In the genomic region with DNA sequence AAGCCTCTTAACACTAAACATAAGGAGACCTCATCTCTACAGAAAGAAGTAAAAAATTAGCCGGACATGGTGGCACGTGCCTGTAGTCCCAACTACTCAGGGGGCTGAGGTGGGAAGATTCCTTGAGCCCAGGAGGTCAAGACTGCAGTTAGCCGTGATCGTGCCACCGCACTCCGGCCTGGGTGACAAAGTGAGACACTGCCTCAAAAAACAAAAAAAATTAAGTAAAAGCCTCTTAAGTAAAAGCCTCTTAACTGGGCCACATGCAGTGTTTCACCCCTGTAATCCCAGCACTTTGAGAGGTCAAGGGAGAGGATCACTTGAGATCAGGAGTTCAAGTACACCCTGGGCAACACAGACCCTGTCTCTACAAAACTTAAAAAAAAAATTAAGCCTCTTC, we compare ENCODE assay signal across 27 cellular contexts. TPM values are rescaled to one million over a fixed set of nuclear protein-coding genes. Genes with fewer than 3 reads are reported as not detected.
A peak's percentile ranks its signal among the peaks of the same experiment; 100 is the strongest.
DNase-seq lines count a peak whose midpoint lies in the region; ATAC-seq, FAIRE-seq and TF ChIP-seq lines count a peak whose summit lies in the region.
"Had no signal": no experiment of that assay in that cellular context is flagged by ENCODE, and none has a peak within 500 bp of the region (broad histone marks: within the 10 kb centered on the region; RNA-seq: fewer than 3 reads in every experiment).

No MANE protein-coding gene starts in this region.

- H3K9me3 ChIP-seq in T-helper 17 cell (ENCODE audit: control insufficient read depth, low read length, poor library complexity, severe bottlenecking), result no peaks in the 10 kb centered on the region
- H3K9me3 ChIP-seq in mesenchymal stem cell (ENCODE audit: control insufficient read depth, low read length), result no peaks in the 10 kb centered on the region
- H3K9me3 ChIP-seq in stomach smooth muscle (ENCODE audit: control insufficient read depth in 2 of 2, low read length in 2 of 2), result no peaks in the 10 kb centered on the region
- H3K9me3 ChIP-seq in tibial nerve, result no peaks in the 10 kb centered on the region
- H3K9me3 ChIP-seq: heart left ventricle had no signal

- no peak overlapping the region for H3K4ac ChIP-seq in mesenchymal stem cell (ENCODE audit: low read depth in 1 of 2, low read length in 2 of 2)

- no peak overlapping the region for H2BK120ac ChIP-seq in mesenchymal stem cell (ENCODE audit: low read depth, low read length)

- peaks cover 69% of the 10 kb centered on the region for H3K4me1 Mint-ChIP-seq in activated naive CD4-positive, alpha-beta T cell treated with anti-CD3 and anti-CD28 coated beads for 36 hours (ENCODE audit: low read depth)
- peaks cover 42% of the 10 kb centered on the region for H3K4me1 Mint-ChIP-seq in T-helper 17 cell

- no peak overlapping the region for H3K4me2 ChIP-seq in mesenchymal stem cell (ENCODE audit: low read length, poor library complexity, severe bottlenecking)

- intact Hi-C loops in activated naive CD4-positive, alpha-beta T cell treated with anti-CD3 and anti-CD28 coated beads for 36 hours (cut with micrococcal nuclease), result no loop called here

- no peak overlapping the region for H2BK5ac ChIP-seq in mesenchymal stem cell (ENCODE audit: low read depth, low read length, poor library complexity, severe bottlenecking)

- WGBS in mesenchymal stem cell, result 100% methylated on average over 2 of the region's 6 CpGs
- WGBS in tibial nerve, 2 donors, result 77 to 84% methylated on average over 6 of the region's 6 CpGs

- no peak overlapping the region for H2BK15ac ChIP-seq in mesenchymal stem cell (ENCODE audit: low read depth, poor library complexity, severe bottlenecking)

- H3K14ac ChIP-seq in mesenchymal stem cell (ENCODE audit: low read length in 2 of 2), result no peak overlapping the region

- CTCF ChIA-PET in activated naive CD4-positive, alpha-beta T cell treated with anti-CD3 and anti-CD28 coated beads for 36 hours (lab: Charles Lee), result no interaction called here

- H2AFZ ChIP-seq in mesenchymal stem cell (ENCODE audit: low read depth, low read length), result no peak overlapping the region

- H3K27me3 ChIP-seq in mesenchymal stem cell (ENCODE audit: control insufficient read depth in 1 of 2, insufficient read depth in 1 of 2, low read length in 2 of 2), result no peaks in the 10 kb centered on the region
- no peaks in the 10 kb centered on the region for H3K27me3 ChIP-seq in stomach smooth muscle (ENCODE audit: control insufficient read depth in 1 of 2, insufficient read depth in 2 of 2, low read length in 2 of 2)
- H3K27me3 ChIP-seq in tibial nerve, result no peaks in the 10 kb centered on the region
- H3K27me3 ChIP-seq: heart left ventricle had no signal

- H3K36me3 ChIP-seq in mesenchymal stem cell (ENCODE audit: control insufficient read depth in 1 of 2, insufficient read depth in 2 of 2, low read depth in 1 of 2, low read length in 2 of 2) (peaks cover 9 to 20% of the 10 kb centered on the region in 2 experiments), stomach smooth muscle (ENCODE audit: control insufficient read depth in 2 of 2, insufficient read depth in 2 of 2, low read length in 2 of 2) (no peaks in the 10 kb centered on the region), tibial nerve (no peaks in the 10 kb centered on the region)

- TF ChIP-seq CTCF in tibial nerve (IDR thresholded peaks at IDR 0.05), result no peak

- peaks cover 16% of the 10 kb centered on the region for H3K4me1 ChIP-seq in mesenchymal stem cell (ENCODE audit: control insufficient read depth, insufficient read depth, low read depth, low read length)
- peaks cover 45% of the 10 kb centered on the region for H3K4me1 ChIP-seq in stomach smooth muscle (ENCODE audit: control insufficient read depth, insufficient read depth, low read length)
- peaks cover 0 to 86% (median 39%) of the 10 kb centered on the region in 4 donors for H3K4me1 ChIP-seq in tibial nerve

- H3K27ac ChIP-seq in mesenchymal stem cell (ENCODE audit: low read length, poor library complexity, severe bottlenecking), result peak overlapping the region; percentile 26
- peak overlapping the region; percentile 84 for H3K27ac ChIP-seq in stomach smooth muscle (ENCODE audit: low read length)
- H3K27ac ChIP-seq in tibial nerve, result no peak overlapping the region
- H3K27ac ChIP-seq: coronary artery had no signal

- no peak overlapping the region for H4K91ac ChIP-seq in mesenchymal stem cell (ENCODE audit: low read length)

- no peak overlapping the region for H3K18ac ChIP-seq in mesenchymal stem cell (ENCODE audit: low read depth in 1 of 2, low read length in 2 of 2)

- H3K79me1 ChIP-seq in mesenchymal stem cell (replicated peaks; ENCODE audit: low read length, poor library complexity, severe bottlenecking), result no peaks in the 10 kb centered on the region

- no peak for DNase-seq in activated naive CD4-positive, alpha-beta T cell treated with anti-CD3 and anti-CD28 coated beads for 36 hours
- DNase-seq in activated naive CD4-positive, alpha-beta T cell (lab: John Stamatoyannopoulos, UW), result no peak
- DNase-seq in T-helper 17 cell, result no peak
- DNase-seq in mesenchymal stem cell, result no peak
- no peak for DNase-seq in tibial nerve (ENCODE audit: low spot score in 2 of 2)
- no peak for DNase-seq in GM12892 (ENCODE audit: insufficient read length)
- DNase-seq: activated CD4-positive, alpha-beta T cell treated with anti-CD3 and anti-CD28 coated beads for 48 hours; activated CD8-positive, alpha-beta memory T cell treated with anti-CD3 and anti-CD28 coated beads, Interleukin-2, amount 10 ng/mL, durations not matched to agents 7 days and 5 days; activated naive CD8-positive, alpha-beta T cell treated with anti-CD3 and anti-CD28 coated beads, Interleukin-2, amount 50 U/mL, for 24 hours; AML-193; GOT3; heart left ventricle; left cardiac atrium; mesendoderm; NCI-H1048; NCI-H187; SIG-M5; stimulated activated CD4-positive, alpha-beta T cell treated with anti-CD3 and anti-CD28 coated beads, Interleukin-2, amount 100 ng/mL, for 24 hours had no signal

- TF ChIP-seq EP300 in tibial nerve (IDR thresholded peaks at IDR 0.05), result no peak

- no peak overlapping the region for H2AK5ac ChIP-seq in mesenchymal stem cell (ENCODE audit: low read length, severe bottlenecking)

- no peak overlapping the region for H3K23ac ChIP-seq in mesenchymal stem cell (ENCODE audit: low read length in 2 of 2)

- no peaks in the 10 kb centered on the region for H3K27me3 Mint-ChIP-seq in activated naive CD4-positive, alpha-beta T cell treated with anti-CD3 and anti-CD28 coated beads for 36 hours (ENCODE audit: low read depth)
- no peaks in the 10 kb centered on the region for H3K27me3 Mint-ChIP-seq in T-helper 17 cell
- H3K27me3 Mint-ChIP-seq: activated CD8-positive, alpha-beta memory T cell treated with anti-CD3 and anti-CD28 coated beads, Interleukin-2, amount 10 ng/mL, durations not matched to agents 7 days and 5 days; activated naive CD8-positive, alpha-beta T cell treated with anti-CD3 and anti-CD28 coated beads, Interleukin-2, amount 50 U/mL, for 24 hours; stimulated activated memory B cell treated with anti-CD40 and anti-IgM and Interleukin-4, amounts not matched to agents 10 μg/mL and 1 μg/mL and 100 μg/mL, for 72 hours had no signal

- H3K4me3 ChIP-seq in mesenchymal stem cell (ENCODE audit: insufficient read depth in 1 of 2, low read depth in 1 of 2, low read length in 2 of 2) (no peak overlapping the region), stomach smooth muscle (ENCODE audit: low read length in 2 of 2) (no peak overlapping the region), tibial nerve (no peak overlapping the region)
- H3K4me3 ChIP-seq: coronary artery, heart left ventricle had no signal

- no peak for FAIRE-seq in GM12892 (lab: Jason Lieb, UNC)

- TF ChIP-seq POLR2A in tibial nerve (IDR thresholded peaks at IDR 0.05) (no peak), GM12892 (IDR thresholded peaks at IDR 0.05; ENCODE audit: low read depth, low read length) (no peak)

- peaks cover 4% of the 10 kb centered on the region for H3K36me3 Mint-ChIP-seq in activated naive CD4-positive, alpha-beta T cell treated with anti-CD3 and anti-CD28 coated beads for 36 hours (ENCODE audit: low read depth)
- no peaks in the 10 kb centered on the region for H3K36me3 Mint-ChIP-seq in T-helper 17 cell (ENCODE audit: low read depth)

- no peaks in the 10 kb centered on the region for H3K9me3 Mint-ChIP-seq in activated naive CD4-positive, alpha-beta T cell treated with anti-CD3 and anti-CD28 coated beads for 36 hours
- H3K9me3 Mint-ChIP-seq: activated naive CD8-positive, alpha-beta T cell treated with anti-CD3 and anti-CD28 coated beads, Interleukin-2, amount 50 U/mL, for 24 hours; stimulated activated memory B cell treated with anti-CD40 and anti-IgM and Interleukin-4, amounts not matched to agents 10 μg/mL and 1 μg/mL and 100 μg/mL, for 72 hours had no signal

- H2BK12ac ChIP-seq in mesenchymal stem cell (ENCODE audit: low read length in 2 of 2), result no peak overlapping the region

- H3K9ac ChIP-seq in mesenchymal stem cell (ENCODE audit: low read length) (no peak overlapping the region), stomach smooth muscle (ENCODE audit: low read length in 2 of 2) (no peak overlapping the region)

- peak overlapping the region; percentile 46 for H3K27ac Mint-ChIP-seq in activated naive CD4-positive, alpha-beta T cell treated with anti-CD3 and anti-CD28 coated beads for 36 hours
- H3K27ac Mint-ChIP-seq in T-helper 17 cell, result peak overlapping the region; percentile 100
- H3K27ac Mint-ChIP-seq: activated CD8-positive, alpha-beta memory T cell treated with anti-CD3 and anti-CD28 coated beads, Interleukin-2, amount 10 ng/mL, durations not matched to agents 7 days and 5 days; stimulated activated memory B cell treated with anti-CD40 and anti-IgM and Interleukin-4, amounts not matched to agents 10 μg/mL and 1 μg/mL and 100 μg/mL, for 72 hours had no signal

- no peak overlapping the region for H3K4me3 Mint-ChIP-seq in activated naive CD4-positive, alpha-beta T cell treated with anti-CD3 and anti-CD28 coated beads for 36 hours
- no peak overlapping the region for H3K4me3 Mint-ChIP-seq in T-helper 17 cell
- H3K4me3 Mint-ChIP-seq: activated CD8-positive, alpha-beta memory T cell treated with anti-CD3 and anti-CD28 coated beads, Interleukin-2, amount 10 ng/mL, durations not matched to agents 7 days and 5 days; activated naive CD8-positive, alpha-beta T cell treated with anti-CD3 and anti-CD28 coated beads, Interleukin-2, amount 50 U/mL, for 24 hours; stimulated activated memory B cell treated with anti-CD40 and anti-IgM and Interleukin-4, amounts not matched to agents 10 μg/mL and 1 μg/mL and 100 μg/mL, for 72 hours had no signal

- H4K8ac ChIP-seq in mesenchymal stem cell (ENCODE audit: low read length), result no peak overlapping the region

- ATAC-seq in T-helper 17 cell (no peak), GM21576 (IDR thresholded peaks at IDR 0.05; ENCODE audit: unreplicated experiment) (no peak)
- ATAC-seq: activated CD8-positive, alpha-beta memory T cell treated with anti-CD3 and anti-CD28 coated beads, Interleukin-2, amount 10 ng/mL, durations not matched to agents 7 days and 5 days; activated naive CD8-positive, alpha-beta T cell treated with anti-CD3 and anti-CD28 coated beads, Interleukin-2, amount 50 U/mL, for 24 hours; heart left ventricle; left cardiac atrium; stimulated activated memory B cell treated with anti-CD40 and anti-IgM and Interleukin-4, amounts not matched to agents 10 μg/mL and 1 μg/mL and 100 μg/mL, for 72 hours had no signal

RNA-seq across cellular contexts. Expression of gene CELF1, which starts 25.7 kb away (rescaled TPM):
- 100 to 1,000 TPM; 104 to 105 TPM for total RNA-seq in activated naive CD4-positive, alpha-beta T cell treated with anti-CD3 and anti-CD28 coated beads for 36 hours
- 100 to 1,000 TPM; 113 to 127 TPM for total RNA-seq in T-helper 17 cell
- polyA plus RNA-seq in mesenchymal stem cell (2013, experiment 1 of 2), result 44.3 TPM
- 44.0 TPM for polyA plus RNA-seq in mesenchymal stem cell (2013, experiment 2 of 2)
- total RNA-seq in tibial nerve, result 100 to 1,000 TPM in 3 of 4 donors, 10 to 100 TPM in 1; 70.3 to 144 (median 127) TPM
- polyA plus RNA-seq in GM12892 (2012; ENCODE audit: missing spikeins), result 46.9 TPM

RNA-seq across cellular contexts. Expression of gene PTPMT1, which starts 38.2 kb away (rescaled TPM):
- total RNA-seq in activated naive CD4-positive, alpha-beta T cell treated with anti-CD3 and anti-CD28 coated beads for 36 hours, result 10 to 100 TPM; 46.9 to 49.2 TPM
- total RNA-seq in T-helper 17 cell (10 to 100 TPM; 19.2 to 23.8 TPM), tibial nerve (100 to 1,000 TPM in 3 of 4 donors, 10 to 100 TPM in 1; 97.3 to 158 (median 137) TPM)
- polyA plus RNA-seq in mesenchymal stem cell (2013, experiment 1 of 2), result 55.4 TPM
- 56.2 TPM for polyA plus RNA-seq in mesenchymal stem cell (2013, experiment 2 of 2)
- 49.1 TPM for polyA plus RNA-seq in GM12892 (2012; ENCODE audit: missing spikeins)

RNA-seq across cellular contexts. Expression of gene KBTBD4, which starts 51.6 kb away (rescaled TPM):
- 10 to 100 TPM; 13.8 to 15.4 TPM for total RNA-seq in activated naive CD4-positive, alpha-beta T cell treated with anti-CD3 and anti-CD28 coated beads for 36 hours
- total RNA-seq in T-helper 17 cell (10 to 100 TPM; 20.0 to 23.7 TPM), tibial nerve (10 to 100 TPM; 18.0 to 20.8 (median 19.5) TPM)
- polyA plus RNA-seq in mesenchymal stem cell (2013, experiment 1 of 2), result 8.3 TPM
- 8.3 TPM for polyA plus RNA-seq in mesenchymal stem cell (2013, experiment 2 of 2)
- polyA plus RNA-seq in GM12892 (2012; ENCODE audit: missing spikeins), result 20.1 TPM

RNA-seq across cellular contexts. Expression of gene NDUFS3, which starts 51.7 kb away (rescaled TPM):
- total RNA-seq in activated naive CD4-positive, alpha-beta T cell treated with anti-CD3 and anti-CD28 coated beads for 36 hours, result 100 to 1,000 TPM; 123 to 124 TPM
- total RNA-seq in T-helper 17 cell, result 10 to 100 TPM; 90.6 to 92.4 TPM
- polyA plus RNA-seq in mesenchymal stem cell (2013, experiment 1 of 2), result 76.5 TPM
- 83.4 TPM for polyA plus RNA-seq in mesenchymal stem cell (2013, experiment 2 of 2)
- 10 to 100 TPM; 55.1 to 65.4 (median 61.1) TPM for total RNA-seq in tibial nerve
- 135 TPM for polyA plus RNA-seq in GM12892 (2012; ENCODE audit: missing spikeins)

RNA-seq across cellular contexts. Expression of gene FAM180B, which starts 59.3 kb away (rescaled TPM):
- total RNA-seq in activated naive CD4-positive, alpha-beta T cell treated with anti-CD3 and anti-CD28 coated beads for 36 hours, result not detected
- total RNA-seq in T-helper 17 cell, result under 1 TPM; 0.23 to 0.47 TPM
- not detected for polyA plus RNA-seq in mesenchymal stem cell (2013, experiment 1 of 2)
- polyA plus RNA-seq in mesenchymal stem cell (2013, experiment 2 of 2), result not detected
- 10 to 100 TPM in 1 of 4 donors, 1 to 10 TPM in 3; 3.3 to 22.7 (median 4.1) TPM for total RNA-seq in tibial nerve
- not detected for polyA plus RNA-seq in GM12892 (2012; ENCODE audit: missing spikeins)
- total RNA-seq: A172; Daoy; LHCN-M2; T-helper 1 cell treated with Interleukin-12 subunit alpha and Interleukin-12 subunit beta and Interleukin-4 antibody, amounts not matched to agents 30 ng/mL and 1 ng/mL, for 36 hours had no signal
- polyA plus RNA-seq: neural cell had no signal

Comparison
In these comparisons a context has a peak if more than half of its experiments do, and no peak if none do; other contexts are left out.
1. H3K27ac ChIP-seq: peak in mesenchymal stem cell (single experiment) and stomach smooth muscle (single experiment); none in tibial nerve (0 of 4).